Comparison of ENCODE assay signal across 13 cellular contexts in genomic region chr3:141407043-141407442, GRCh38. TPM values are rescaled to one million over a fixed set of nuclear protein-coding genes. Genes with fewer than 3 reads are reported as not detected.
A peak's percentile ranks its signal among the peaks of the same experiment; 100 is the strongest.
DNase-seq lines count a peak whose midpoint lies in the region; ATAC-seq and TF ChIP-seq lines count a peak whose summit lies in the region.
"Had no signal": no experiment of that assay in that cellular context is flagged by ENCODE, and none has a peak within 500 bp of the region (broad histone marks: within the 10 kb centered on the region; RNA-seq: fewer than 3 reads in every experiment).

No MANE protein-coding gene starts in this region.

- no peak for ATAC-seq in activated T-helper 17 cell treated with anti-CD3 and anti-CD28 coated beads, Interleukin-2, amount 50 U/mL, for 72 hours (replicated peaks)
- ATAC-seq in stimulated activated effector memory CD8-positive, alpha-beta T cell treated with anti-CD3 and anti-CD28 coated beads, Interleukin-12 subunit alpha, Interleukin-12 subunit beta, amount 100 ng/mL, for 72 hours = no peak
- ATAC-seq in GM18861 (IDR thresholded peaks at IDR 0.05; ENCODE audit: unreplicated experiment) = no peak

- H3K36me3 ChIP-seq in left ventricle myocardium inferior = peaks cover 53% of the 10 kb centered on the region

- no peaks in the 10 kb centered on the region for H3K27me3 ChIP-seq in left ventricle myocardium inferior (ENCODE audit: low read depth)

- H3K4me3 ChIP-seq in left ventricle myocardium inferior = peak overlapping the region; percentile 79

- peaks cover 33% of the 10 kb centered on the region for H3K4me1 Mint-ChIP-seq in activated T-helper 17 cell treated with anti-CD3 and anti-CD28 coated beads, Interleukin-2, amount 50 U/mL, for 72 hours
- peaks cover 65% of the 10 kb centered on the region for H3K4me1 Mint-ChIP-seq in stimulated activated effector memory CD8-positive, alpha-beta T cell treated with anti-CD3 and anti-CD28 coated beads, Interleukin-12 subunit alpha, Interleukin-12 subunit beta, amount 100 ng/mL, for 72 hours
- H3K4me1 Mint-ChIP-seq in progenitor cell of endocrine pancreas (ENCODE audit: low read depth) = peaks cover 29% of the 10 kb centered on the region

- H3K9me3 Mint-ChIP-seq in activated T-helper 17 cell treated with anti-CD3 and anti-CD28 coated beads, Interleukin-2, amount 50 U/mL, for 72 hours = no peaks in the 10 kb centered on the region
- no peaks in the 10 kb centered on the region for H3K9me3 Mint-ChIP-seq in stimulated activated effector memory CD8-positive, alpha-beta T cell treated with anti-CD3 and anti-CD28 coated beads, Interleukin-12 subunit alpha, Interleukin-12 subunit beta, amount 100 ng/mL, for 72 hours
- H3K9me3 Mint-ChIP-seq in progenitor cell of endocrine pancreas (ENCODE audit: low read depth) = no peaks in the 10 kb centered on the region
- H3K9me3 Mint-ChIP-seq: activated B cell treated with CpG ODN at 0.5 μM for 24 hours had no signal

- H3K4me3 Mint-ChIP-seq in activated T-helper 17 cell treated with anti-CD3 and anti-CD28 coated beads, Interleukin-2, amount 50 U/mL, for 72 hours = peak overlapping the region; percentile 89
- H3K4me3 Mint-ChIP-seq in stimulated activated effector memory CD8-positive, alpha-beta T cell treated with anti-CD3 and anti-CD28 coated beads, Interleukin-12 subunit alpha, Interleukin-12 subunit beta, amount 100 ng/mL, for 72 hours = peak overlapping the region; percentile 65
- H3K4me3 Mint-ChIP-seq in progenitor cell of endocrine pancreas (ENCODE audit: low read depth) = no peak overlapping the region
- H3K4me3 Mint-ChIP-seq: activated B cell treated with CpG ODN at 0.5 μM for 24 hours had no signal

- peak; percentile 94 for DNase-seq in GM04504 (ENCODE audit: low read depth)
- no peak for DNase-seq in left ventricle myocardium inferior
- no peak for DNase-seq in stimulated activated effector memory CD8-positive, alpha-beta T cell treated with anti-CD3 and anti-CD28 coated beads, Interleukin-12 subunit alpha, Interleukin-12 subunit beta, amount 100 ng/mL, for 72 hours (ENCODE audit: low spot score in 2 of 2)
- no peak for DNase-seq in activated effector memory CD4-positive, alpha-beta T cell treated with anti-CD3 and anti-CD28 coated beads, Interleukin-2, amount 50 U/mL, for 16 hours
- DNase-seq in H4 (ENCODE audit: low spot score) = no peak
- DNase-seq in progenitor cell of endocrine pancreas (ENCODE audit: low spot score, unreplicated experiment) = no peak
- DNase-seq: activated B cell treated with CpG ODN at 0.5 μM for 24 hours, amygdala, hippocampal formation, nucleus accumbens, OCI-M1 had no signal

- peak overlapping the region; percentile 99 for H3K27ac ChIP-seq in left ventricle myocardium inferior (replicated peaks)

- no peaks in the 10 kb centered on the region for H3K27me3 Mint-ChIP-seq in activated T-helper 17 cell treated with anti-CD3 and anti-CD28 coated beads, Interleukin-2, amount 50 U/mL, for 72 hours
- peaks cover 3% of the 10 kb centered on the region for H3K27me3 Mint-ChIP-seq in progenitor cell of endocrine pancreas
- H3K27me3 Mint-ChIP-seq: activated B cell treated with CpG ODN at 0.5 μM for 24 hours had no signal

- TF ChIP-seq CTCF in left ventricle myocardium inferior (IDR thresholded peaks at IDR 0.05; ENCODE audit: borderline replicate concordance) (no peak), progenitor cell of endocrine pancreas (IDR thresholded peaks at IDR 0.05; ENCODE audit: unreplicated experiment) (no peak)

- H3K27ac Mint-ChIP-seq in activated T-helper 17 cell treated with anti-CD3 and anti-CD28 coated beads, Interleukin-2, amount 50 U/mL, for 72 hours = peak overlapping the region; percentile 61
- H3K27ac Mint-ChIP-seq in stimulated activated effector memory CD8-positive, alpha-beta T cell treated with anti-CD3 and anti-CD28 coated beads, Interleukin-12 subunit alpha, Interleukin-12 subunit beta, amount 100 ng/mL, for 72 hours = peak overlapping the region; percentile 75
- H3K27ac Mint-ChIP-seq in progenitor cell of endocrine pancreas = no peak overlapping the region

- peaks cover 96% of the 10 kb centered on the region for H3K4me1 ChIP-seq in left ventricle myocardium inferior

- intact Hi-C loops in left ventricle myocardium inferior (cut with micrococcal nuclease) = loop anchor here (5.0 kb wide), 1 partner anchor 35 kb away; no protein-coding TSS in a partner anchor

- peaks cover 70% of the 10 kb centered on the region for H3K36me3 Mint-ChIP-seq in activated T-helper 17 cell treated with anti-CD3 and anti-CD28 coated beads, Interleukin-2, amount 50 U/mL, for 72 hours (ENCODE audit: low read depth)
- H3K36me3 Mint-ChIP-seq in stimulated activated effector memory CD8-positive, alpha-beta T cell treated with anti-CD3 and anti-CD28 coated beads, Interleukin-12 subunit alpha, Interleukin-12 subunit beta, amount 100 ng/mL, for 72 hours = peaks cover 59% of the 10 kb centered on the region
- H3K36me3 Mint-ChIP-seq in progenitor cell of endocrine pancreas (ENCODE audit: insufficient read depth) = peaks cover 14% of the 10 kb centered on the region

- H3K9me3 ChIP-seq in left ventricle myocardium inferior (replicated peaks) = no peaks in the 10 kb centered on the region

RNA-seq across cellular contexts. Expression of gene ZBTB38, which starts 38.7 kb away (rescaled TPM):
- total RNA-seq in activated T-helper 17 cell treated with anti-CD3 and anti-CD28 coated beads, Interleukin-2, amount 50 U/mL, for 72 hours = 10 to 100 TPM; 33.3 to 45.6 TPM
- total RNA-seq in left ventricle myocardium inferior = 116 TPM
- total RNA-seq in H4 (2014; rRNA removed; shearing (Covaris generic)) = 33.3 and 49.0 TPM in 2 replicates
- 25.8 and 27.0 TPM in 2 replicates for total RNA-seq in progenitor cell of endocrine pancreas
